ENCODE assay signal across 17 cellular contexts in the genomic region with DNA sequence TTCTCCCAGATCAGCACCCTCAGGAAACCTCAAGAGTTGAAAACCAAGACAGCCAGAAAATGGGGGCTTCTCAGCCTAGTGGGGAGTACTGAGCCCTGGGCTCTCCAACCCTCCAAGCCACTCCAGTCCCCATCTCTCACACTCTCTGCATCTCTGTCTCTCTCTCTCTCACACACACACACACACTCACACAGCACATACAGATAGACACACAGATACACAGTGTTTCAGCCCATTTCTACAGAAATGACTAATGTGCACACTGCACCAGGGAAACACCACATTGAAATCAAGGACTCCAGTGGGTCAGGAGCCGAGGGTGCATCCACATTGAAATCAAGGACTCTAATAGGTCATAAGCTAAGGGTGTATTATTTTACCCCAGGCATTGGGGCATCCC.
"Had no signal": no experiment of that assay in that cellular context is flagged by ENCODE, and none has a peak within 500 bp of the region (broad histone marks: within the 10 kb centered on the region; RNA-seq: fewer than 3 reads in every experiment).

No MANE protein-coding gene starts in this region.

- H3K9me3 ChIP-seq: adrenal gland, left ventricle myocardium inferior, neutrophil, SK-N-SH had no signal

- ATAC-seq: stimulated activated memory B cell treated with anti-CD40 and anti-IgM and Interleukin-4, amounts not matched to agents 10 μg/mL and 1 μg/mL and 100 μg/mL, for 72 hours had no signal

- FAIRE-seq: keratinocyte had no signal

- H3K4me3 Mint-ChIP-seq: endodermal cell; naive B cell; stimulated activated memory B cell treated with anti-CD40 and anti-IgM and Interleukin-4, amounts not matched to agents 10 μg/mL and 1 μg/mL and 100 μg/mL, for 72 hours; T-cell; type B pancreatic cell had no signal

- H3K27ac ChIP-seq: adrenal gland, cardiac muscle cell, hepatocyte, left ventricle myocardium inferior, neutrophil, WERI-Rb-1 had no signal

- H3K4me3 ChIP-seq: adrenal gland, cardiac muscle cell, hepatocyte, left ventricle myocardium inferior had no signal

- H3K4me1 ChIP-seq: adrenal gland had no signal

- H3K27ac Mint-ChIP-seq: endodermal cell; stimulated activated memory B cell treated with anti-CD40 and anti-IgM and Interleukin-4, amounts not matched to agents 10 μg/mL and 1 μg/mL and 100 μg/mL, for 72 hours; T-cell; type B pancreatic cell had no signal

- H2AFZ ChIP-seq: hepatocyte had no signal

- H3K36me3 ChIP-seq: adrenal gland, cardiac muscle cell, left ventricle myocardium inferior, neutrophil, WERI-Rb-1 had no signal

- H3K9me3 Mint-ChIP-seq: endodermal cell; naive B cell; stimulated activated memory B cell treated with anti-CD40 and anti-IgM and Interleukin-4, amounts not matched to agents 10 μg/mL and 1 μg/mL and 100 μg/mL, for 72 hours; T-cell; type B pancreatic cell had no signal

- H3K9ac ChIP-seq: SK-N-SH had no signal

- H3K36me3 Mint-ChIP-seq: naive B cell; stimulated activated memory B cell treated with anti-CD40 and anti-IgM and Interleukin-4, amounts not matched to agents 10 μg/mL and 1 μg/mL and 100 μg/mL, for 72 hours; T-cell; type B pancreatic cell had no signal

- H3K27me3 ChIP-seq: adrenal gland, cardiac muscle cell, hepatocyte, neutrophil had no signal

- H3K4me1 Mint-ChIP-seq: endodermal cell; stimulated activated memory B cell treated with anti-CD40 and anti-IgM and Interleukin-4, amounts not matched to agents 10 μg/mL and 1 μg/mL and 100 μg/mL, for 72 hours had no signal

- H3K4me2 ChIP-seq: hepatocyte, SK-N-SH had no signal

- H3K79me2 ChIP-seq: hepatocyte had no signal

- DNase-seq: activated CD4-positive, alpha-beta T cell treated with anti-CD3 and anti-CD28 coated beads for 4 hours; activated CD8-positive, alpha-beta memory T cell treated with anti-CD3 and anti-CD28 coated beads for 24 hours; activated naive CD4-positive, alpha-beta T cell; endodermal cell; left ventricle myocardium inferior; naive B cell; SK-N-SH; stimulated activated CD4-positive, alpha-beta T cell treated with anti-CD3 and anti-CD28 coated beads, Interleukin-12 subunit alpha, Interleukin-12 subunit beta, amount 100 ng/mL, for 4 hours; T-cell; WERI-Rb-1 had no signal
